21 cellular contexts compared by ENCODE assay signal in genomic region chr9:115888131-115888530, GRCh38.
"Had no signal": no experiment of that assay in that cellular context is flagged by ENCODE, and none has a peak within 500 bp of the region (broad histone marks: within the 10 kb centered on the region; RNA-seq: fewer than 3 reads in every experiment).

No MANE protein-coding gene starts in this region.

- H3K4me3 Mint-ChIP-seq: dendritic cell treated with granulocyte-macrophage colony-stimulating factor and Interleukin-4, amounts not matched to agents 40 ng/mL and 50 ng/mL, for 4 days; effector memory CD8-positive, alpha-beta T cell; natural killer cell treated with Interleukin-12 subunit alpha and Interleukin-12 subunit beta and Interleukin-15 and Interleukin-18, amount 100 ng/mL, for 72 hours; stimulated activated naive B cell treated with anti-CD40 and anti-IgM and Interleukin-4, amounts not matched to agents 10 μg/mL and 1 μg/mL and 100 μg/mL, for 72 hours; stimulated activated naive CD8-positive, alpha-beta T cell treated with anti-CD3 and anti-CD28 coated beads, Interleukin-15, amount 100 ng/mL, for 72 hours had no signal

- H3K27ac ChIP-seq: esophagus squamous epithelium, foreskin keratinocyte, hepatocyte, psoas muscle, testis, tibial nerve had no signal

- H3K9me3 Mint-ChIP-seq: dendritic cell treated with granulocyte-macrophage colony-stimulating factor and Interleukin-4, amounts not matched to agents 40 ng/mL and 50 ng/mL, for 4 days had no signal

- H3K4me1 ChIP-seq: foreskin keratinocyte, psoas muscle, testis, tibial nerve had no signal

- ATAC-seq: effector memory CD8-positive, alpha-beta T cell; foreskin keratinocyte; left colon; left ventricle myocardium superior; natural killer cell treated with Interleukin-12 subunit alpha and Interleukin-12 subunit beta and Interleukin-15 and Interleukin-18, amount 100 ng/mL, for 72 hours; psoas muscle; sciatic nerve; stimulated activated naive B cell treated with anti-CD40 and anti-IgM and Interleukin-4, amounts not matched to agents 10 μg/mL and 1 μg/mL and 100 μg/mL, for 72 hours; stimulated activated naive CD8-positive, alpha-beta T cell treated with anti-CD3 and anti-CD28 coated beads, Interleukin-15, amount 100 ng/mL, for 72 hours had no signal

- H3K27me3 ChIP-seq: esophagus squamous epithelium, foreskin keratinocyte, hepatocyte, testis, tibial nerve had no signal

- H3K9me3 ChIP-seq: esophagus squamous epithelium, psoas muscle, testis, tibial nerve had no signal

- H3K4me1 Mint-ChIP-seq: stimulated activated naive B cell treated with anti-CD40 and anti-IgM and Interleukin-4, amounts not matched to agents 10 μg/mL and 1 μg/mL and 100 μg/mL, for 72 hours; stimulated activated naive CD8-positive, alpha-beta T cell treated with anti-CD3 and anti-CD28 coated beads, Interleukin-15, amount 100 ng/mL, for 72 hours had no signal

- H3K4me3 ChIP-seq: esophagus squamous epithelium, hepatocyte, lung, psoas muscle, testis, tibial nerve had no signal

- H3K27ac Mint-ChIP-seq: dendritic cell treated with granulocyte-macrophage colony-stimulating factor and Interleukin-4, amounts not matched to agents 40 ng/mL and 50 ng/mL, for 4 days; effector memory CD8-positive, alpha-beta T cell; natural killer cell treated with Interleukin-12 subunit alpha and Interleukin-12 subunit beta and Interleukin-15 and Interleukin-18, amount 100 ng/mL, for 72 hours; stimulated activated naive B cell treated with anti-CD40 and anti-IgM and Interleukin-4, amounts not matched to agents 10 μg/mL and 1 μg/mL and 100 μg/mL, for 72 hours; stimulated activated naive CD8-positive, alpha-beta T cell treated with anti-CD3 and anti-CD28 coated beads, Interleukin-15, amount 100 ng/mL, for 72 hours had no signal

- H3K79me2 ChIP-seq: hepatocyte had no signal

- H3K27me3 Mint-ChIP-seq: dendritic cell treated with granulocyte-macrophage colony-stimulating factor and Interleukin-4, amounts not matched to agents 40 ng/mL and 50 ng/mL, for 4 days; effector memory CD8-positive, alpha-beta T cell; natural killer cell treated with Interleukin-12 subunit alpha and Interleukin-12 subunit beta and Interleukin-15 and Interleukin-18, amount 100 ng/mL, for 72 hours; stimulated activated naive CD8-positive, alpha-beta T cell treated with anti-CD3 and anti-CD28 coated beads, Interleukin-15, amount 100 ng/mL, for 72 hours had no signal

- H3K4me2 ChIP-seq: hepatocyte had no signal

- H3K36me3 Mint-ChIP-seq: natural killer cell treated with Interleukin-12 subunit alpha and Interleukin-12 subunit beta and Interleukin-15 and Interleukin-18, amount 100 ng/mL, for 72 hours; stimulated activated naive B cell treated with anti-CD40 and anti-IgM and Interleukin-4, amounts not matched to agents 10 μg/mL and 1 μg/mL and 100 μg/mL, for 72 hours had no signal

- H3K36me3 ChIP-seq: esophagus squamous epithelium, tibial nerve had no signal

- DNase-seq: effector memory CD8-positive, alpha-beta T cell; esophagus squamous epithelium; foreskin keratinocyte; head of caudate nucleus; kidney; left colon; left ventricle myocardium superior; mesenchymal stem cell; midbrain; psoas muscle; stimulated activated CD4-positive, alpha-beta T cell treated with anti-CD3 and anti-CD28 coated beads, Interleukin-2, amount 100 ng/mL, for 24 hours; stimulated activated CD4-positive, alpha-beta T cell treated with anti-CD3 and anti-CD28 coated beads, Interleukin-4, amount 100 ng/mL, for 4 hours; stimulated activated naive B cell treated with anti-CD40 and anti-IgM and Interleukin-4, amounts not matched to agents 10 μg/mL and 1 μg/mL and 100 μg/mL, for 72 hours; stimulated activated naive CD8-positive, alpha-beta T cell treated with anti-CD3 and anti-CD28 coated beads, Interleukin-15, amount 100 ng/mL, for 72 hours; testis had no signal

- H2AFZ ChIP-seq: hepatocyte had no signal
